1 cellular context compared by ENCODE assay signal in genomic region chr11:59173964-59174663, GRCh38.
TF ChIP-seq lines count a peak whose summit lies in the region.

No MANE protein-coding gene starts in this region.

TF ChIP-seq in HepG2, 621 proteins besides CTCF, POLR2A, EP300 and RAD21 (continued from another document and continues in another):
- TF ChIP-seq ZNF354B (CRISPR knock-in tag; IDR thresholded peaks at IDR 0.05) = no peak
- TF ChIP-seq GABPB1 (CRISPR knock-in tag; IDR thresholded peaks at IDR 0.05) = no peak; the same call in 1 of the 2 replicates
- TF ChIP-seq, protein P1, sequence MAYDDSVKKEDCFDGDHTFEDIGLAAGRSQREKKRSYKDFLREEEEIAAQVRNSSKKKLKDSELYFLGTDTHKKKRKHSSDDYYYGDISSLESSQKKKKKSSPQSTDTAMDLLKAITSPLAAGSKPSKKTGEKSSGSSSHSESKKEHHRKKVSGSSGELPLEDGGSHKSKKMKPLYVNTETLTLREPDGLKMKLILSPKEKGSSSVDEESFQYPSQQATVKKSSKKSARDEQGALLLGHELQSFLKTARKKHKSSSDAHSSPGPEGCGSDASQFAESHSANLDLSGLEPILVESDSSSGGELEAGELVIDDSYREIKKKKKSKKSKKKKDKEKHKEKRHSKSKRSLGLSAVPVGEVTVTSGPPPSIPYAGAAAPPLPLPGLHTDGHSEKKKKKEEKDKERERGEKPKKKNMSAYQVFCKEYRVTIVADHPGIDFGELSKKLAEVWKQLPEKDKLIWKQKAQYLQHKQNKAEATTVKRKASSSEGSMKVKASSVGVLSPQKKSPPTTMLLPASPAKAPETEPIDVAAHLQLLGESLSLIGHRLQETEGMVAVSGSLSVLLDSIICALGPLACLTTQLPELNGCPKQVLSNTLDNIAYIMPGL (CRISPR knock-in tag; IDR thresholded peaks at IDR 0.05; ENCODE audit: borderline replicate concordance in 1 of 2, low read depth in 1 of 2) = peak in 1 of 2 experiments; percentile 23; a peak in 1 of 4 replicates
- no peak for TF ChIP-seq MAFF (IDR thresholded peaks at IDR 0.05; ENCODE audit: low read depth, low read length)
- no peak for TF ChIP-seq PHF5A (CRISPR knock-in tag; IDR thresholded peaks at IDR 0.05; ENCODE audit: low read depth, unreplicated experiment)
- TF ChIP-seq KLF12 (CRISPR knock-in tag; IDR thresholded peaks at IDR 0.05; ENCODE audit: borderline replicate concordance) = no peak
- TF ChIP-seq ZNF17 (CRISPR knock-in tag; IDR thresholded peaks at IDR 0.05) = no peak
- TF ChIP-seq CREB1 (IDR thresholded peaks at IDR 0.05) = no peak
- TF ChIP-seq CREB1 (CRISPR knock-in tag; IDR thresholded peaks at IDR 0.05) = peak; percentile 30; the same call in 1 of the 2 replicates
- TF ChIP-seq ZNF607 (CRISPR knock-in tag; IDR thresholded peaks at IDR 0.05; ENCODE audit: borderline replicate concordance) = no peak
- TF ChIP-seq IKZF1 (IDR thresholded peaks at IDR 0.05) = no peak
- TF ChIP-seq, protein P2, sequence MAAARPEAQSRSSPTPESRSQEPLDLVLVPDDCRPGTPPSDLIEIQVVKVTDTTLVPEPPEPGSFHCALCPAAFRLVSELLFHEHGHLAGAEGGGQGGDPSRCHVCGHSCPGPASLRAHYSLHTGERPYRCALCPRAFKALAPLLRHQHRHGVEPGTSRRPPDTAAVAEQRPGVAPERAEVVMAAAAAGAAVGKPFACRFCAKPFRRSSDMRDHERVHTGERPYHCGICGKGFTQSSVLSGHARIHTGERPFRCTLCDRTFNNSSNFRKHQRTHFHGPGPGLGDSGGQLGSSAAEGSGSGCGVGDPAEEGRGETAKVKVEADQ (CRISPR knock-in tag; IDR thresholded peaks at IDR 0.05; ENCODE audit: borderline replicate concordance) = no peak
- TF ChIP-seq SP5 (CRISPR knock-in tag; IDR thresholded peaks at IDR 0.05; ENCODE audit: borderline replicate concordance, low read depth) = peak; percentile 98
- TF ChIP-seq ZNF7 (CRISPR knock-in tag; IDR thresholded peaks at IDR 0.05) = no peak
- 0 out of 2 replicates have a peak, but pooled peaks have one; percentile 69 for TF ChIP-seq SOX13 (IDR thresholded peaks at IDR 0.05)
- peak in 1 of 2 experiments; percentile 83; a peak in 2 of 4 replicates for TF ChIP-seq SOX13 (CRISPR knock-in tag; conservative IDR thresholded peaks at IDR 0.05 in 1 of 2, IDR thresholded peaks at IDR 0.05 in 1 of 2)
- TF ChIP-seq CEBPG (CRISPR knock-in tag; IDR thresholded peaks at IDR 0.05) = peak; percentile 99
- no peak for TF ChIP-seq KLF6 (CRISPR knock-in tag; IDR thresholded peaks at IDR 0.05)
- TF ChIP-seq KLF15 (CRISPR knock-in tag; IDR thresholded peaks at IDR 0.05; ENCODE audit: borderline replicate concordance) = no peak
- TF ChIP-seq, protein P3, sequence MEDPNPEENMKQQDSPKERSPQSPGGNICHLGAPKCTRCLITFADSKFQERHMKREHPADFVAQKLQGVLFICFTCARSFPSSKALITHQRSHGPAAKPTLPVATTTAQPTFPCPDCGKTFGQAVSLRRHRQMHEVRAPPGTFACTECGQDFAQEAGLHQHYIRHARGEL (CRISPR knock-in tag; IDR thresholded peaks at IDR 0.05) = no peak
- no peak for TF ChIP-seq ZNF446 (CRISPR knock-in tag; IDR thresholded peaks at IDR 0.05)
- TF ChIP-seq, protein P4, sequence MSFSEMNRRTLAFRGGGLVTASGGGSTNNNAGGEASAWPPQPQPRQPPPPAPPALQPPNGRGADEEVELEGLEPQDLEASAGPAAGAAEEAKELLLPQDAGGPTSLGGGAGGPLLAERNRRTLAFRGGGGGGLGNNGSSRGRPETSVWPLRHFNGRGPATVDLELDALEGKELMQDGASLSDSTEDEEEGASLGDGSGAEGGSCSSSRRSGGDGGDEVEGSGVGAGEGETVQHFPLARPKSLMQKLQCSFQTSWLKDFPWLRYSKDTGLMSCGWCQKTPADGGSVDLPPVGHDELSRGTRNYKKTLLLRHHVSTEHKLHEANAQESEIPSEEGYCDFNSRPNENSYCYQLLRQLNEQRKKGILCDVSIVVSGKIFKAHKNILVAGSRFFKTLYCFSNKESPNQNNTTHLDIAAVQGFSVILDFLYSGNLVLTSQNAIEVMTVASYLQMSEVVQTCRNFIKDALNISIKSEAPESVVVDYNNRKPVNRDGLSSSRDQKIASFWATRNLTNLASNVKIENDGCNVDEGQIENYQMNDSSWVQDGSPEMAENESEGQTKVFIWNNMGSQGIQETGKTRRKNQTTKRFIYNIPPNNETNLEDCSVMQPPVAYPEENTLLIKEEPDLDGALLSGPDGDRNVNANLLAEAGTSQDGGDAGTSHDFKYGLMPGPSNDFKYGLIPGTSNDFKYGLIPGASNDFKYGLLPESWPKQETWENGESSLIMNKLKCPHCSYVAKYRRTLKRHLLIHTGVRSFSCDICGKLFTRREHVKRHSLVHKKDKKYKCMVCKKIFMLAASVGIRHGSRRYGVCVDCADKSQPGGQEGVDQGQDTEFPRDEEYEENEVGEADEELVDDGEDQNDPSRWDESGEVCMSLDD (CRISPR knock-in tag; IDR thresholded peaks at IDR 0.05; ENCODE audit: borderline replicate concordance) = no peak
- no peak for TF ChIP-seq ZNF552 (CRISPR knock-in tag; IDR thresholded peaks at IDR 0.05; ENCODE audit: borderline replicate concordance)
- TF ChIP-seq, protein P5, sequence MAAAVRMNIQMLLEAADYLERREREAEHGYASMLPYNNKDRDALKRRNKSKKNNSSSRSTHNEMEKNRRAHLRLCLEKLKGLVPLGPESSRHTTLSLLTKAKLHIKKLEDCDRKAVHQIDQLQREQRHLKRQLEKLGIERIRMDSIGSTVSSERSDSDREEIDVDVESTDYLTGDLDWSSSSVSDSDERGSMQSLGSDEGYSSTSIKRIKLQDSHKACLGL (CRISPR knock-in tag; IDR thresholded peaks at IDR 0.05) = no peak
- TF ChIP-seq ZNF496 (CRISPR knock-in tag; IDR thresholded peaks at IDR 0.05; ENCODE audit: insufficient replicate concordance) = no peak
- TF ChIP-seq, protein P6, sequence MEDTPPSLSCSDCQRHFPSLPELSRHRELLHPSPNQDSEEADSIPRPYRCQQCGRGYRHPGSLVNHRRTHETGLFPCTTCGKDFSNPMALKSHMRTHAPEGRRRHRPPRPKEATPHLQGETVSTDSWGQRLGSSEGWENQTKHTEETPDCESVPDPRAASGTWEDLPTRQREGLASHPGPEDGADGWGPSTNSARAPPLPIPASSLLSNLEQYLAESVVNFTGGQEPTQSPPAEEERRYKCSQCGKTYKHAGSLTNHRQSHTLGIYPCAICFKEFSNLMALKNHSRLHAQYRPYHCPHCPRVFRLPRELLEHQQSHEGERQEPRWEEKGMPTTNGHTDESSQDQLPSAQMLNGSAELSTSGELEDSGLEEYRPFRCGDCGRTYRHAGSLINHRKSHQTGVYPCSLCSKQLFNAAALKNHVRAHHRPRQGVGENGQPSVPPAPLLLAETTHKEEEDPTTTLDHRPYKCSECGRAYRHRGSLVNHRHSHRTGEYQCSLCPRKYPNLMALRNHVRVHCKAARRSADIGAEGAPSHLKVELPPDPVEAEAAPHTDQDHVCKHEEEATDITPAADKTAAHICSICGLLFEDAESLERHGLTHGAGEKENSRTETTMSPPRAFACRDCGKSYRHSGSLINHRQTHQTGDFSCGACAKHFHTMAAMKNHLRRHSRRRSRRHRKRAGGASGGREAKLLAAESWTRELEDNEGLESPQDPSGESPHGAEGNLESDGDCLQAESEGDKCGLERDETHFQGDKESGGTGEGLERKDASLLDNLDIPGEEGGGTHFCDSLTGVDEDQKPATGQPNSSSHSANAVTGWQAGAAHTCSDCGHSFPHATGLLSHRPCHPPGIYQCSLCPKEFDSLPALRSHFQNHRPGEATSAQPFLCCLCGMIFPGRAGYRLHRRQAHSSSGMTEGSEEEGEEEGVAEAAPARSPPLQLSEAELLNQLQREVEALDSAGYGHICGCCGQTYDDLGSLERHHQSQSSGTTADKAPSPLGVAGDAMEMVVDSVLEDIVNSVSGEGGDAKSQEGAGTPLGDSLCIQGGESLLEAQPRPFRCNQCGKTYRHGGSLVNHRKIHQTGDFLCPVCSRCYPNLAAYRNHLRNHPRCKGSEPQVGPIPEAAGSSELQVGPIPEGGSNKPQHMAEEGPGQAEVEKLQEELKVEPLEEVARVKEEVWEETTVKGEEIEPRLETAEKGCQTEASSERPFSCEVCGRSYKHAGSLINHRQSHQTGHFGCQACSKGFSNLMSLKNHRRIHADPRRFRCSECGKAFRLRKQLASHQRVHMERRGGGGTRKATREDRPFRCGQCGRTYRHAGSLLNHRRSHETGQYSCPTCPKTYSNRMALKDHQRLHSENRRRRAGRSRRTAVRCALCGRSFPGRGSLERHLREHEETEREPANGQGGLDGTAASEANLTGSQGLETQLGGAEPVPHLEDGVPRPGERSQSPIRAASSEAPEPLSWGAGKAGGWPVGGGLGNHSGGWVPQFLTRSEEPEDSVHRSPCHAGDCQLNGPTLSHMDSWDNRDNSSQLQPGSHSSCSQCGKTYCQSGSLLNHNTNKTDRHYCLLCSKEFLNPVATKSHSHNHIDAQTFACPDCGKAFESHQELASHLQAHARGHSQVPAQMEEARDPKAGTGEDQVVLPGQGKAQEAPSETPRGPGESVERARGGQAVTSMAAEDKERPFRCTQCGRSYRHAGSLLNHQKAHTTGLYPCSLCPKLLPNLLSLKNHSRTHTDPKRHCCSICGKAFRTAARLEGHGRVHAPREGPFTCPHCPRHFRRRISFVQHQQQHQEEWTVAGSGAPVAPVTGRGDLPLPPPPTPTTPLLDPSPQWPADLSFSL (CRISPR knock-in tag; IDR thresholded peaks at IDR 0.05) = no peak
- TF ChIP-seq, protein P7, sequence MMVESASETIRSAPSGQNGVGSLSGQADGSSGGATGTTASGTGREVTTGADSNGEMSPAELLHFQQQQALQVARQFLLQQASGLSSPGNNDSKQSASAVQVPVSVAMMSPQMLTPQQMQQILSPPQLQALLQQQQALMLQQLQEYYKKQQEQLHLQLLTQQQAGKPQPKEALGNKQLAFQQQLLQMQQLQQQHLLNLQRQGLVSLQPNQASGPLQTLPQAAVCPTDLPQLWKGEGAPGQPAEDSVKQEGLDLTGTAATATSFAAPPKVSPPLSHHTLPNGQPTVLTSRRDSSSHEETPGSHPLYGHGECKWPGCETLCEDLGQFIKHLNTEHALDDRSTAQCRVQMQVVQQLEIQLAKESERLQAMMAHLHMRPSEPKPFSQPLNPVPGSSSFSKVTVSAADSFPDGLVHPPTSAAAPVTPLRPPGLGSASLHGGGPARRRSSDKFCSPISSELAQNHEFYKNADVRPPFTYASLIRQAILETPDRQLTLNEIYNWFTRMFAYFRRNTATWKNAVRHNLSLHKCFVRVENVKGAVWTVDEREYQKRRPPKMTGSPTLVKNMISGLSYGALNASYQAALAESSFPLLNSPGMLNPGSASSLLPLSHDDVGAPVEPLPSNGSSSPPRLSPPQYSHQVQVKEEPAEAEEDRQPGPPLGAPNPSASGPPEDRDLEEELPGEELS (CRISPR knock-in tag; IDR thresholded peaks at IDR 0.05) = peak; percentile 72
- TF ChIP-seq ZNF513 (CRISPR knock-in tag; conservative IDR thresholded peaks at IDR 0.05) = no peak
- TF ChIP-seq HIC2 (CRISPR knock-in tag; IDR thresholded peaks at IDR 0.05; ENCODE audit: low read depth) = no peak
- TF ChIP-seq NFATC3 (CRISPR knock-in tag; IDR thresholded peaks at IDR 0.05) = no peak
- TF ChIP-seq, protein P8, sequence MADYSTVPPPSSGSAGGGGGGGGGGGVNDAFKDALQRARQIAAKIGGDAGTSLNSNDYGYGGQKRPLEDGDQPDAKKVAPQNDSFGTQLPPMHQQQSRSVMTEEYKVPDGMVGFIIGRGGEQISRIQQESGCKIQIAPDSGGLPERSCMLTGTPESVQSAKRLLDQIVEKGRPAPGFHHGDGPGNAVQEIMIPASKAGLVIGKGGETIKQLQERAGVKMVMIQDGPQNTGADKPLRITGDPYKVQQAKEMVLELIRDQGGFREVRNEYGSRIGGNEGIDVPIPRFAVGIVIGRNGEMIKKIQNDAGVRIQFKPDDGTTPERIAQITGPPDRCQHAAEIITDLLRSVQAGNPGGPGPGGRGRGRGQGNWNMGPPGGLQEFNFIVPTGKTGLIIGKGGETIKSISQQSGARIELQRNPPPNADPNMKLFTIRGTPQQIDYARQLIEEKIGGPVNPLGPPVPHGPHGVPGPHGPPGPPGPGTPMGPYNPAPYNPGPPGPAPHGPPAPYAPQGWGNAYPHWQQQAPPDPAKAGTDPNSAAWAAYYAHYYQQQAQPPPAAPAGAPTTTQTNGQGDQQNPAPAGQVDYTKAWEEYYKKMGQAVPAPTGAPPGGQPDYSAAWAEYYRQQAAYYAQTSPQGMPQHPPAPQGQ (CRISPR knock-in tag; IDR thresholded peaks at IDR 0.05; ENCODE audit: borderline replicate concordance) = no peak
